Comparison of ENCODE assay signal across 12 cellular contexts in genomic region chr1:180173952-180174351, GRCh38. TPM values are rescaled to one million over a fixed set of nuclear protein-coding genes. Genes with fewer than 3 reads are reported as not detected.
A peak's percentile ranks its signal among the peaks of the same experiment; 100 is the strongest.
DNase-seq lines count a peak whose midpoint lies in the region; ATAC-seq and TF ChIP-seq lines count a peak whose summit lies in the region.
"Had no signal": no experiment of that assay in that cellular context is flagged by ENCODE, and none has a peak within 500 bp of the region (broad histone marks: within the 10 kb centered on the region; RNA-seq: fewer than 3 reads in every experiment).

No MANE protein-coding gene starts in this region.

- 3 to 19% (median 8%) methylated on average over 8 of the region's 8 CpGs for WGBS in ovary, 3 donors

- TF ChIP-seq EP300 in ovary (IDR thresholded peaks at IDR 0.05): no peak

- TF ChIP-seq POLR2A in ovary (IDR thresholded peaks at IDR 0.05): no peak

- intact Hi-C loops in ovary (cut with DNase I): loop anchor here in 3 of 4 donors (10.0 kb wide), 4 partner anchors 59 to 469 kb away; no protein-coding TSS in a partner anchor

- peak overlapping the region; percentile 18 to 48 for H3K27ac ChIP-seq in ovary

- H3K36me3 ChIP-seq in ovary: no peaks in the 10 kb centered on the region

- TF ChIP-seq CTCF in AG10803 (conservative IDR thresholded peaks at IDR 0.05; ENCODE audit: low read length) (no peak), fibroblast of the aortic adventitia (IDR thresholded peaks at IDR 0.05; ENCODE audit: insufficient read depth, low read length) (no peak), ovary (IDR thresholded peaks at IDR 0.05) (no peak), GM10248 (IDR thresholded peaks at IDR 0.05; ENCODE audit: control extremely low read depth, extremely low read depth, low read depth, missing control alignments) (no peak)

- POLR2A ChIA-PET in GM10248 (lab: Yijun Ruan, JAX): no interaction called here

- peaks cover 13% of the 10 kb centered on the region for H3K4me1 ChIP-seq in ovary (ENCODE audit: insufficient read depth)

- ATAC-seq in GM21576 (IDR thresholded peaks at IDR 0.05; ENCODE audit: unreplicated experiment) (no peak), HG03025 (IDR thresholded peaks at IDR 0.05; ENCODE audit: low FRiP score, unreplicated experiment) (no peak), GM18498 (IDR thresholded peaks at IDR 0.05; ENCODE audit: unreplicated experiment) (no peak)
- ATAC-seq: activated CD4-positive, alpha-beta T cell treated with anti-CD3 and anti-CD28 coated beads for 36 hours had no signal

- no peaks in the 10 kb centered on the region for H3K9me3 ChIP-seq in ovary

- no peaks in the 10 kb centered on the region for H3K27me3 ChIP-seq in ovary

- peak; percentile 84 for DNase-seq in AG10803 (ENCODE audit: low read depth)
- peak; percentile 98 for DNase-seq in NCI-H446 treated with DMSO at 0.1 percent for 48 hours (lab: John Stamatoyannopoulos, UW)
- peak; percentile 76 for DNase-seq in fibroblast of the aortic adventitia (ENCODE audit: low read depth)
- DNase-seq in ovary: peak; percentile 83 to 92 (median 89)
- no peak for DNase-seq in GM10248 (ENCODE audit: extremely low spot score)
- DNase-seq: ACHN; activated CD4-positive, alpha-beta T cell treated with anti-CD3 and anti-CD28 coated beads for 36 hours; HFFc6; SHP77 treated with DMSO at 0.1 percent for 48 hours had no signal

- no peak overlapping the region for H3K4me3 ChIP-seq in AG10803 (ENCODE audit: low read length)
- no peak overlapping the region for H3K4me3 ChIP-seq in fibroblast of the aortic adventitia (ENCODE audit: low read depth, low read length)
- no peak overlapping the region for H3K4me3 ChIP-seq in ovary

- CTCF ChIA-PET in GM10248 (lab: Yijun Ruan, JAX): interaction anchor here (1.0 to 8.9 kb wide), 5 partner anchors 9 to 363 kb away, joined by 3 to 163 read pairs (median 3); no protein-coding TSS in a partner anchor

RNA-seq across cellular contexts. Expression of gene QSOX1, which starts 19.3 kb away (rescaled TPM):
- total RNA-seq in fibroblast of the aortic adventitia (ENCODE audit: low replicate concordance) (261 and 1,037 TPM in 2 replicates), ovary (100 to 1,000 TPM in 6 of 7 donors, 10 to 100 TPM in 1; 57.8 to 475 (median 229) TPM)
- 100 to 1,000 TPM in 1 of 2 donors, 10 to 100 TPM in 1; 100.0 to 137 TPM for polyA plus RNA-seq in ovary

RNA-seq across cellular contexts. Expression of gene LHX4, which starts 56.1 kb away (rescaled TPM):
- under 0.01 and 0.16 TPM in 2 replicates for total RNA-seq in fibroblast of the aortic adventitia (ENCODE audit: low replicate concordance)
- total RNA-seq in ovary: not detected
- polyA plus RNA-seq in ovary: under 1 TPM; 0.05 to 0.10 TPM
- total RNA-seq: activated CD4-positive, alpha-beta T cell treated with anti-CD3 and anti-CD28 coated beads for 36 hours had no signal
